Comparison of ENCODE assay signal across 8 cellular contexts in the genomic region with DNA sequence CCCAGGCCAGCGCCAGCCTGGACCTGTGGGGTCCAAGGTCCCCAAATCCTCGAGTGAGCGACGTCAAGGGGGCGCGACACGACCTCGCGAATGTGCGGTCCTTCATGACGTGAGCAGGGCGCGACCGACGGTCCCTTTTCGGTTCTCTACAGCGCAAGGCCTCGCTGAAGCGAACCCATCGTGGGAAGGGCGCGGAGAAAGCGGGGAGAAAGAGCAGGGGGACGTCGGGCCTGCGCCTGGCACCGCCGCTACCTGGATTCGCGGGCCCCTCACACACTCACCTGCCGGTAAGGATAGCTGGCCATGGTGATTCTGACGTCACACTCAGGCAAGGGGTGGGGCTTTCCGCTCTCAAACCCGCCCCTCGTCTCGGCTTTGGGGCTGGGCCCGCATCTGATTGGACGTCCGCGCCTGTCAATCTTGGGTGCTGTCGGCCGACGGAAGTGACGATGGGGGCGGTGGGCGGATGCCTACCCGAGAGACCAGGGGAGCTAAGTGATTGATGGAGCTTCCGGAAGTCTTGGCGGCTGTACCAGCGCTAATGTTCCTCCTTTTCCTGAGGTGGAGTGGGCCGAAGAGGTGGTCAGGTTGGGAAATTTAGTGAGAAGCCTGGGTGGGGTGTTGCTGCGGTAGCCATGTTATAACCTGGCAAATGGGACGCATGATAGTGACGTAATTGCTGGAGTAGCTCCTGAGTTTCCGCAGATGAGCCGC. TPM values are rescaled to one million over a fixed set of nuclear protein-coding genes. Genes with fewer than 3 reads are reported as not detected.
DNase-seq lines count a peak whose midpoint lies in the region; ATAC-seq and TF ChIP-seq lines count a peak whose summit lies in the region.

A gene with protein sequence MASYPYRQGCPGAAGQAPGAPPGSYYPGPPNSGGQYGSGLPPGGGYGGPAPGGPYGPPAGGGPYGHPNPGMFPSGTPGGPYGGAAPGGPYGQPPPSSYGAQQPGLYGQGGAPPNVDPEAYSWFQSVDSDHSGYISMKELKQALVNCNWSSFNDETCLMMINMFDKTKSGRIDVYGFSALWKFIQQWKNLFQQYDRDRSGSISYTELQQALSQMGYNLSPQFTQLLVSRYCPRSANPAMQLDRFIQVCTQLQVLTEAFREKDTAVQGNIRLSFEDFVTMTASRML (minus strand): TSS at position 317 of the 714 bp plus-strand sequence. CDS start 12 bp downstream, at position 305.

- no peaks in the 10 kb centered on the region for H3K36me3 ChIP-seq in prostate gland
- H3K36me3 ChIP-seq in urinary bladder (ENCODE audit: insufficient read depth): no peaks in the 10 kb centered on the region

- H3K4me3 ChIP-seq in prostate gland (peak within 1 kb of the TSS; percentile 93 to 94), urinary bladder (ENCODE audit: low read depth, low read length) (peak within 1 kb of the TSS; percentile 66)

- H3K27ac ChIP-seq in prostate gland: peak within 1 kb of the TSS; percentile 93 to 96
- H3K27ac ChIP-seq in urinary bladder (ENCODE audit: low read depth): peak within 1 kb of the TSS; percentile 98

- peak; percentile 92 for ATAC-seq in GM18498 (IDR thresholded peaks at IDR 0.05; ENCODE audit: unreplicated experiment)
- peak; percentile 89 for ATAC-seq in HG02938 (IDR thresholded peaks at IDR 0.05; ENCODE audit: unreplicated experiment)
- peak; percentile 95 for ATAC-seq in left ventricle myocardium superior

- DNase-seq in NCI-H187 treated with DMSO at 0.1 percent for 48 hours (lab: John Stamatoyannopoulos, UW) (peak; percentile 95), anterior cingulate cortex (lab: John Stamatoyannopoulos, UW) (peak; percentile 89 to 99 (median 98)), left ventricle myocardium superior (peak; percentile 99), prostate gland (ENCODE audit: low spot score) (peak; percentile 99)

- no peaks in the 10 kb centered on the region for H3K27me3 ChIP-seq in prostate gland (replicated peaks; ENCODE audit: insufficient read depth)

- intact Hi-C loops in T-helper 2 cell treated with Interferon-gamma antibody and Interleukin-4, amounts not matched to agents 100 ng/mL and 5 ng/mL, for 36 hours (cut with micrococcal nuclease): loop anchor here (5.0 to 10.0 kb wide), 3 partner anchors 143 to 927 kb away; a partner anchor contains a TSS
- intact Hi-C loops in left ventricle myocardium superior (cut with micrococcal nuclease): no loop called here
- intact Hi-C loops in prostate gland (cut with DNase I): no loop called here

- peak in 1 of 4 experiments; percentile 13 for TF ChIP-seq CTCF in prostate gland (IDR thresholded peaks at IDR 0.05)

- TF ChIP-seq POLR2A in prostate gland (IDR thresholded peaks at IDR 0.05): peak; percentile 84

- 0% methylated on average over 56 of the region's 56 CpGs for WGBS in prostate gland
- under 1% methylated on average over 56 of the region's 56 CpGs for WGBS in urinary bladder

- no peaks in the 10 kb centered on the region for H3K9me3 ChIP-seq in prostate gland

- H3K4me1 ChIP-seq in prostate gland (replicated peaks): no peaks in the 10 kb centered on the region
- no peaks in the 10 kb centered on the region for H3K4me1 ChIP-seq in urinary bladder (ENCODE audit: insufficient read depth)

RNA-seq across cellular contexts. Expression of the gene that starts here (rescaled TPM):
- total RNA-seq in T-helper 2 cell treated with Interferon-gamma antibody and Interleukin-4, amounts not matched to agents 100 ng/mL and 5 ng/mL, for 36 hours: 45.7 and 47.9 TPM in 2 replicates
- total RNA-seq in left ventricle myocardium superior: 34.1 TPM
- 10 to 100 TPM; 83.1 to 99.5 TPM for total RNA-seq in prostate gland
- total RNA-seq in urinary bladder: 39.2 TPM
- 90.4 TPM for polyA plus RNA-seq in urinary bladder

Comparison
In these comparisons a context has a peak if more than half of its experiments do, and no peak if none do; other contexts are left out.
1. Peak in every context shown above with its lines: DNase-seq, ATAC-seq, H3K4me3 ChIP-seq and H3K27ac ChIP-seq.